12 cellular contexts compared by ENCODE assay signal in genomic region chr22:36291831-36292740, GRCh38. TPM values are rescaled to one million over a fixed set of nuclear protein-coding genes. Genes with fewer than 3 reads are reported as not detected.
DNase-seq lines count a peak whose midpoint lies in the region; ATAC-seq and TF ChIP-seq lines count a peak whose summit lies in the region.
"Had no signal": no experiment of that assay in that cellular context is flagged by ENCODE, and none has a peak within 500 bp of the region (broad histone marks: within the 10 kb centered on the region; RNA-seq: fewer than 3 reads in every experiment).

No MANE protein-coding gene starts in this region.

- H3K27ac Mint-ChIP-seq in activated CD8-positive, alpha-beta memory T cell treated with anti-CD3 and anti-CD28 coated beads, Interleukin-2, amount 10 ng/mL, durations not matched to agents 7 days and 5 days = peak overlapping the region; percentile 66
- H3K27ac Mint-ChIP-seq in activated CD4-positive, alpha-beta memory T cell treated with anti-CD3 and anti-CD28 coated beads for 36 hours = peak overlapping the region; percentile 36

- POLR2A ChIA-PET in activated CD4-positive, alpha-beta memory T cell treated with anti-CD3 and anti-CD28 coated beads for 36 hours (lab: Charles Lee) = interaction anchor here (1.1 kb wide), 1 partner anchor 14 kb away, joined by 4 read pairs; no protein-coding TSS in a partner anchor

- no peaks in the 10 kb centered on the region for H3K9me3 ChIP-seq in sigmoid colon
- H3K9me3 ChIP-seq: SJCRH30 had no signal

- H3K36me3 ChIP-seq in sigmoid colon = peaks cover 77 to 87% (median 84%) of the 10 kb centered on the region in 4 donors

- H3K4me1 ChIP-seq in sigmoid colon = peaks cover 0 to 23% (median 10%) of the 10 kb centered on the region in 4 donors
- H3K4me1 ChIP-seq: SJCRH30 had no signal

- no peaks in the 10 kb centered on the region for H3K27me3 Mint-ChIP-seq in activated CD8-positive, alpha-beta memory T cell treated with anti-CD3 and anti-CD28 coated beads, Interleukin-2, amount 10 ng/mL, durations not matched to agents 7 days and 5 days
- H3K27me3 Mint-ChIP-seq in activated CD4-positive, alpha-beta memory T cell treated with anti-CD3 and anti-CD28 coated beads for 36 hours = no peaks in the 10 kb centered on the region

- ATAC-seq in activated CD8-positive, alpha-beta memory T cell treated with anti-CD3 and anti-CD28 coated beads, Interleukin-2, amount 10 ng/mL, durations not matched to agents 7 days and 5 days = no peak
- ATAC-seq in left ventricle myocardium superior (peak; percentile 2), HG02610 (IDR thresholded peaks at IDR 0.05; ENCODE audit: unreplicated experiment) (no peak)
- ATAC-seq: stimulated activated naive CD8-positive, alpha-beta T cell treated with anti-CD3 and anti-CD28 coated beads, Interleukin-15, Interleukin-2, amounts not matched to agents 100 U/mL and 50 U/mL, for 24 hours had no signal

- no peak overlapping the region for H3K4me3 Mint-ChIP-seq in activated CD8-positive, alpha-beta memory T cell treated with anti-CD3 and anti-CD28 coated beads, Interleukin-2, amount 10 ng/mL, durations not matched to agents 7 days and 5 days
- H3K4me3 Mint-ChIP-seq in activated CD4-positive, alpha-beta memory T cell treated with anti-CD3 and anti-CD28 coated beads for 36 hours = no peak overlapping the region
- H3K4me3 Mint-ChIP-seq: neural crest cell had no signal

- intact Hi-C loops in activated CD4-positive, alpha-beta memory T cell treated with anti-CD3 and anti-CD28 coated beads for 36 hours (cut with micrococcal nuclease) = no loop called here
- intact Hi-C loops in left ventricle myocardium superior (cut with micrococcal nuclease) = no loop called here
- intact Hi-C loops in sigmoid colon (cut with DNase I) = no loop called here

- no peak for TF ChIP-seq EP300 in sigmoid colon (IDR thresholded peaks at IDR 0.05)

- H3K27me3 ChIP-seq in sigmoid colon = no peaks in the 10 kb centered on the region
- H3K27me3 ChIP-seq: SJCRH30 had no signal

- H3K27ac ChIP-seq in sigmoid colon = peak overlapping the region in 3 of 4 donors; percentile 23 to 100 (median 64)
- H3K27ac ChIP-seq: SJCRH30 had no signal

- CTCF ChIA-PET in activated CD8-positive, alpha-beta memory T cell treated with anti-CD3 and anti-CD28 coated beads, Interleukin-2, amount 10 ng/mL, durations not matched to agents 7 days and 5 days (lab: Charles Lee) = interaction anchor here (1.3 to 2.0 kb wide), 3 partner anchors 9 to 179 kb away, joined by 3 to 12 read pairs (median 5); no protein-coding TSS in a partner anchor
- CTCF ChIA-PET in activated CD4-positive, alpha-beta memory T cell treated with anti-CD3 and anti-CD28 coated beads for 36 hours (lab: Charles Lee) = interaction anchor here (0.7 to 2.0 kb wide), 3 partner anchors 10 to 114 kb away, joined by 3 to 8 read pairs (median 3); no protein-coding TSS in a partner anchor

- no peak for DNase-seq in activated CD8-positive, alpha-beta memory T cell treated with anti-CD3 and anti-CD28 coated beads, Interleukin-2, amount 10 ng/mL, durations not matched to agents 7 days and 5 days
- DNase-seq in activated CD8-positive, alpha-beta memory T cell treated with anti-CD3 and anti-CD28 coated beads, Interleukin-2, amount 50 U/mL, for 4 hours = no peak
- DNase-seq in activated CD4-positive, alpha-beta memory T cell treated with anti-CD3 and anti-CD28 coated beads for 36 hours = no peak
- DNase-seq in left ventricle myocardium superior (peak; percentile 31), sigmoid colon (peak; percentile 67), glomerular visceral epithelial cell (ENCODE audit: extremely low spot score) (no peak), NCI-H69 (lab: John Stamatoyannopoulos, UW) (no peak)
- DNase-seq: NCI-H2171; SJCRH30; stimulated activated naive CD8-positive, alpha-beta T cell treated with anti-CD3 and anti-CD28 coated beads, Interleukin-15, Interleukin-2, amounts not matched to agents 100 U/mL and 50 U/mL, for 24 hours had no signal

- TF ChIP-seq CTCF in sigmoid colon (IDR thresholded peaks at IDR 0.05) = no peak

- peaks cover 82% of the 10 kb centered on the region for H3K36me3 Mint-ChIP-seq in activated CD8-positive, alpha-beta memory T cell treated with anti-CD3 and anti-CD28 coated beads, Interleukin-2, amount 10 ng/mL, durations not matched to agents 7 days and 5 days
- peaks cover 80% of the 10 kb centered on the region for H3K36me3 Mint-ChIP-seq in activated CD4-positive, alpha-beta memory T cell treated with anti-CD3 and anti-CD28 coated beads for 36 hours

- H3K9me3 Mint-ChIP-seq in activated CD8-positive, alpha-beta memory T cell treated with anti-CD3 and anti-CD28 coated beads, Interleukin-2, amount 10 ng/mL, durations not matched to agents 7 days and 5 days (ENCODE audit: low read depth) = no peaks in the 10 kb centered on the region
- no peaks in the 10 kb centered on the region for H3K9me3 Mint-ChIP-seq in activated CD4-positive, alpha-beta memory T cell treated with anti-CD3 and anti-CD28 coated beads for 36 hours
- H3K9me3 Mint-ChIP-seq: neural crest cell had no signal

- peaks cover 57% of the 10 kb centered on the region for H3K4me1 Mint-ChIP-seq in activated CD8-positive, alpha-beta memory T cell treated with anti-CD3 and anti-CD28 coated beads, Interleukin-2, amount 10 ng/mL, durations not matched to agents 7 days and 5 days
- peaks cover 40% of the 10 kb centered on the region for H3K4me1 Mint-ChIP-seq in activated CD4-positive, alpha-beta memory T cell treated with anti-CD3 and anti-CD28 coated beads for 36 hours (ENCODE audit: low read depth)
- H3K4me1 Mint-ChIP-seq: neural crest cell had no signal

- WGBS in sigmoid colon, 2 donors = 94 to 95% methylated on average over 29 of the region's 29 CpGs

- no peak overlapping the region for H3K4me3 ChIP-seq in sigmoid colon
- H3K4me3 ChIP-seq: SJCRH30 had no signal

- TF ChIP-seq POLR2A in sigmoid colon (IDR thresholded peaks at IDR 0.05) = no peak

RNA-seq across cellular contexts. Expression of gene APOL1, which starts 39.2 kb away (rescaled TPM):
- total RNA-seq in activated CD8-positive, alpha-beta memory T cell treated with anti-CD3 and anti-CD28 coated beads, Interleukin-2, amount 10 ng/mL, durations not matched to agents 7 days and 5 days = 10 to 100 TPM; 55.6 to 61.6 TPM
- 10 to 100 TPM; 44.7 to 46.3 TPM for total RNA-seq in activated CD4-positive, alpha-beta memory T cell treated with anti-CD3 and anti-CD28 coated beads for 36 hours
- 17.6 TPM for total RNA-seq in left ventricle myocardium superior
- 10 to 100 TPM; 15.0 to 36.0 (median 20.3) TPM for total RNA-seq in sigmoid colon
- polyA plus RNA-seq in sigmoid colon = 10 to 100 TPM in 2 of 3 donors, 1 to 10 TPM in 1; 6.6 to 64.0 (median 11.3) TPM
- total RNA-seq: neural crest cell had no signal

RNA-seq across cellular contexts. Expression of gene APOL2, which starts 52.8 kb away (rescaled TPM):
- 10 to 100 TPM; 82.6 to 86.4 TPM for total RNA-seq in activated CD8-positive, alpha-beta memory T cell treated with anti-CD3 and anti-CD28 coated beads, Interleukin-2, amount 10 ng/mL, durations not matched to agents 7 days and 5 days
- total RNA-seq in activated CD4-positive, alpha-beta memory T cell treated with anti-CD3 and anti-CD28 coated beads for 36 hours = 10 to 100 TPM; 76.4 to 82.9 TPM
- total RNA-seq in left ventricle myocardium superior (56.7 TPM), sigmoid colon (10 to 100 TPM; 26.8 to 59.5 (median 29.4) TPM)
- 10 to 100 TPM; 18.6 to 45.1 (median 24.3) TPM for polyA plus RNA-seq in sigmoid colon

Comparison
In these comparisons a context has a peak if more than half of its experiments do, and no peak if none do; other contexts are left out.
1. DNase-seq: peak in left ventricle myocardium superior (single experiment) and sigmoid colon (single experiment); none in activated CD8-positive, alpha-beta memory T cell treated with anti-CD3 and anti-CD28 coated beads, Interleukin-2, amount 10 ng/mL, durations not matched to agents 7 days and 5 days (single experiment), activated CD8-positive, alpha-beta memory T cell treated with anti-CD3 and anti-CD28 coated beads, Interleukin-2, amount 50 U/mL, for 4 hours (single experiment), activated CD4-positive, alpha-beta memory T cell treated with anti-CD3 and anti-CD28 coated beads for 36 hours (single experiment), glomerular visceral epithelial cell (single experiment) and NCI-H69 (single experiment).